8 cellular contexts compared by ENCODE assay signal in genomic region chr7:133155642-133156041, GRCh38.
"Had no signal": no experiment of that assay in that cellular context is flagged by ENCODE, and none has a peak within 500 bp of the region (broad histone marks: within the 10 kb centered on the region; RNA-seq: fewer than 3 reads in every experiment).

No MANE protein-coding gene starts in this region.

- ATAC-seq: HepG2 had no signal

- FAIRE-seq: HepG2, HTR-8/SVneo had no signal

- DNase-seq: IMR-90, KBM-7, KG1 had no signal

- H3K36me3 Mint-ChIP-seq: IgD-negative memory B cell had no signal

- H3K9ac ChIP-seq: KMS-11 had no signal

- H3K4me2 ChIP-seq: KMS-11 had no signal

- H3K27ac ChIP-seq: HL-60, KMS-11 had no signal

- H3K4me1 Mint-ChIP-seq: IgD-negative memory B cell had no signal

- H3K4me3 Mint-ChIP-seq: IgD-negative memory B cell had no signal
